ENCODE assay signal across 1 cellular context in genomic region chr12:53042607-53043454, GRCh38.
TF ChIP-seq lines count a peak whose summit lies in the region.

No MANE protein-coding gene starts in this region.

TF ChIP-seq in WTC11, 78 proteins besides CTCF, POLR2A, EP300 and RAD21 (continued from another document and continues in another):
- no peak for TF ChIP-seq E2F5 (CRISPR knock-in tag; IDR thresholded peaks at IDR 0.05)
- no peak for TF ChIP-seq TEAD1 (CRISPR knock-in tag; IDR thresholded peaks at IDR 0.05)
- no peak for TF ChIP-seq ZNF423 (CRISPR knock-in tag; IDR thresholded peaks at IDR 0.05)
- no peak for TF ChIP-seq ESRRA (CRISPR knock-in tag; IDR thresholded peaks at IDR 0.05; ENCODE audit: borderline replicate concordance)
- TF ChIP-seq ZNF396 (CRISPR knock-in tag; IDR thresholded peaks at IDR 0.05; ENCODE audit: borderline replicate concordance): no peak
- no peak for TF ChIP-seq FOXK1 (CRISPR knock-in tag; IDR thresholded peaks at IDR 0.05)
- TF ChIP-seq ATF2 (CRISPR knock-in tag; IDR thresholded peaks at IDR 0.05; ENCODE audit: borderline replicate concordance, low read depth): no peak
- TF ChIP-seq TCF7 (CRISPR knock-in tag; IDR thresholded peaks at IDR 0.05; ENCODE audit: low read depth): no peak
- no peak for TF ChIP-seq SP1 (CRISPR knock-in tag; conservative IDR thresholded peaks at IDR 0.05)
- no peak for TF ChIP-seq ATF3 (CRISPR knock-in tag; conservative IDR thresholded peaks at IDR 0.05)
- TF ChIP-seq MYBL2 (CRISPR knock-in tag; IDR thresholded peaks at IDR 0.05): no peak
- no peak for TF ChIP-seq ZNF219 (CRISPR knock-in tag; IDR thresholded peaks at IDR 0.05; ENCODE audit: borderline replicate concordance)
- TF ChIP-seq AFF4 (CRISPR knock-in tag; IDR thresholded peaks at IDR 0.05; ENCODE audit: borderline replicate concordance): 0 out of 2 replicates have a peak, but pooled peaks have one; percentile 9
- TF ChIP-seq SMAD3 (CRISPR knock-in tag; IDR thresholded peaks at IDR 0.05; ENCODE audit: borderline replicate concordance): no peak
- no peak for TF ChIP-seq RELA (CRISPR knock-in tag; IDR thresholded peaks at IDR 0.05; ENCODE audit: borderline replicate concordance)
- TF ChIP-seq TP53 (CRISPR knock-in tag; IDR thresholded peaks at IDR 0.05): no peak
- TF ChIP-seq JAZF1 (CRISPR knock-in tag; IDR thresholded peaks at IDR 0.05): no peak
- no peak for TF ChIP-seq ZNF232 (CRISPR knock-in tag; IDR thresholded peaks at IDR 0.05)
- TF ChIP-seq ATF6 (CRISPR knock-in tag; IDR thresholded peaks at IDR 0.05): no peak
- 0 out of 2 replicates have a peak, but pooled peaks have one; percentile 46 for TF ChIP-seq ETV6 (CRISPR knock-in tag; IDR thresholded peaks at IDR 0.05)
- TF ChIP-seq FOXP4 (CRISPR knock-in tag; IDR thresholded peaks at IDR 0.05): no peak
- TF ChIP-seq GABPB1 (CRISPR knock-in tag; IDR thresholded peaks at IDR 0.05): no peak
- no peak for TF ChIP-seq PRRX2 (CRISPR knock-in tag; IDR thresholded peaks at IDR 0.05)
- TF ChIP-seq ZBTB43 (CRISPR knock-in tag; IDR thresholded peaks at IDR 0.05): no peak
- TF ChIP-seq ELF4 (CRISPR knock-in tag; IDR thresholded peaks at IDR 0.05; ENCODE audit: low read depth): no peak
- TF ChIP-seq MLX (CRISPR knock-in tag; IDR thresholded peaks at IDR 0.05): no peak
- TF ChIP-seq ERG (CRISPR knock-in tag; IDR thresholded peaks at IDR 0.05): peak; percentile 29; the same call in 1 of the 2 replicates
- no peak for TF ChIP-seq JUN (CRISPR knock-in tag; IDR thresholded peaks at IDR 0.05)
- TF ChIP-seq NFYB (CRISPR knock-in tag; conservative IDR thresholded peaks at IDR 0.05; ENCODE audit: low read depth): no peak
- no peak for TF ChIP-seq NR3C1 (CRISPR knock-in tag; conservative IDR thresholded peaks at IDR 0.05; ENCODE audit: low read depth)
- no peak; the same call in 1 of the 2 replicates for TF ChIP-seq ZNF425 (CRISPR knock-in tag; conservative IDR thresholded peaks at IDR 0.05)
- no peak for TF ChIP-seq E2F1 (CRISPR knock-in tag; IDR thresholded peaks at IDR 0.05)
- no peak for TF ChIP-seq OVOL2 (CRISPR knock-in tag; IDR thresholded peaks at IDR 0.05; ENCODE audit: borderline replicate concordance)
- no peak for TF ChIP-seq ZNF138 (CRISPR knock-in tag; conservative IDR thresholded peaks at IDR 0.05)
- TF ChIP-seq ZNF671 (CRISPR knock-in tag; IDR thresholded peaks at IDR 0.05): peak; percentile 55
- no peak for TF ChIP-seq MXD4 (CRISPR knock-in tag; IDR thresholded peaks at IDR 0.05; ENCODE audit: borderline replicate concordance)
- TF ChIP-seq ZSCAN18 (CRISPR knock-in tag; IDR thresholded peaks at IDR 0.05): no peak
- TF ChIP-seq USF1 (CRISPR knock-in tag; IDR thresholded peaks at IDR 0.05): no peak
